ENCODE assay signal across 1 cellular context in genomic region chr19:12722566-12723382, GRCh38.
A peak's percentile ranks its signal among the peaks of the same experiment; 100 is the strongest.
TF ChIP-seq lines count a peak whose summit lies in the region.

No MANE protein-coding gene starts in this region.

TF ChIP-seq in H1, 55 proteins besides CTCF, POLR2A, EP300 and RAD21:
- no peak for TF ChIP-seq RFX5 (IDR thresholded peaks at IDR 0.05; ENCODE audit: borderline replicate concordance, low read depth, low read length)
- peak; percentile 93 for TF ChIP-seq ATF3 (IDR thresholded peaks at IDR 0.05; ENCODE audit: insufficient read depth, low read depth, low read length)
- peak; percentile 91 for TF ChIP-seq TAF1 (IDR thresholded peaks at IDR 0.05; ENCODE audit: low read depth, low read length)
- no peak for TF ChIP-seq JUN (IDR thresholded peaks at IDR 0.05; ENCODE audit: low read depth, low read length)
- no peak for TF ChIP-seq JUND (IDR thresholded peaks at IDR 0.05; ENCODE audit: low read length)
- peak; percentile 76 for TF ChIP-seq TBP (IDR thresholded peaks at IDR 0.05; ENCODE audit: low read depth, low read length)
- TF ChIP-seq RNF2 (IDR thresholded peaks at IDR 0.05; ENCODE audit: borderline replicate concordance, low read depth, low read length, missing control alignments, poor library complexity, severe bottlenecking), result no peak
- peak; percentile 91; the same call in 1 of the 2 replicates for TF ChIP-seq GTF2F1 (IDR thresholded peaks at IDR 0.05; ENCODE audit: borderline replicate concordance, low read depth, low read length)
- peak; percentile 92 for TF ChIP-seq SP2 (IDR thresholded peaks at IDR 0.05; ENCODE audit: low read length)
- no peak; a peak in 1 of 4 replicates for TF ChIP-seq HDAC2 (IDR thresholded peaks at IDR 0.05; ENCODE audit: borderline replicate concordance in 1 of 2, low read depth in 2 of 2, low read length in 2 of 2)
- TF ChIP-seq E2F6 (IDR thresholded peaks at IDR 0.05), result peak; percentile 52; the same call in 1 of the 2 replicates
- TF ChIP-seq POLR2AphosphoS5 (IDR thresholded peaks at IDR 0.05; ENCODE audit: low read depth, low read length), result peak; percentile 87
- peak; percentile 77 for TF ChIP-seq SP4 (IDR thresholded peaks at IDR 0.05; ENCODE audit: low read length)
- TF ChIP-seq HDAC6 (IDR thresholded peaks at IDR 0.05; ENCODE audit: low read depth, low read length), result no peak
- TF ChIP-seq CHD1 (IDR thresholded peaks at IDR 0.05; ENCODE audit: low read depth, low read length), result no peak
- peak; percentile 66 for TF ChIP-seq CEBPB (IDR thresholded peaks at IDR 0.05; ENCODE audit: low read depth, low read length)
- peak; percentile 9 for TF ChIP-seq ASH2L (IDR thresholded peaks at IDR 0.05; ENCODE audit: low read length)
- TF ChIP-seq SP1 (IDR thresholded peaks at IDR 0.05; ENCODE audit: low read depth, low read length), result peak; percentile 73
- peak; percentile 91 for TF ChIP-seq MAX (IDR thresholded peaks at IDR 0.05)
- peak; percentile 59 for TF ChIP-seq SAP30 (IDR thresholded peaks at IDR 0.05; ENCODE audit: insufficient read depth, insufficient replicate concordance, low read length)
- TF ChIP-seq TAF7 (optimal IDR thresholded peaks at IDR 0.05; ENCODE audit: borderline replicate concordance, low read depth, low read length), result peak; percentile 62
- TF ChIP-seq EGR1 (IDR thresholded peaks at IDR 0.05; ENCODE audit: borderline replicate concordance, low read depth, low read length), result peak; percentile 84
- no peak; the same call in 1 of the 2 replicates for TF ChIP-seq SIX5 (IDR thresholded peaks at IDR 0.05; ENCODE audit: low read depth, low read length)
- TF ChIP-seq MAFK (IDR thresholded peaks at IDR 0.05; ENCODE audit: low read depth, low read length), result peak; percentile 38; the same call in 1 of the 2 replicates
- peak; percentile 83 to 93; a peak in 3 of 4 replicates for TF ChIP-seq SIN3A (conservative IDR thresholded peaks at IDR 0.05 in 1 of 2, IDR thresholded peaks at IDR 0.05 in 1 of 2; ENCODE audit: low read depth in 1 of 2, low read length in 2 of 2)
- no peak for TF ChIP-seq POU5F1 (IDR thresholded peaks at IDR 0.05; ENCODE audit: low read depth, low read length)
- peak; percentile 99 for TF ChIP-seq USF2 (IDR thresholded peaks at IDR 0.05; ENCODE audit: low read length)
- TF ChIP-seq EZH2 (IDR thresholded peaks at IDR 0.05; ENCODE audit: low read depth, low read length, severe bottlenecking), result no peak
